21 cellular contexts compared by ENCODE assay signal in genomic region chr19:35117791-35118190, GRCh38. TPM values are rescaled to one million over a fixed set of nuclear protein-coding genes. Genes with fewer than 3 reads are reported as not detected.
DNase-seq lines count a peak whose midpoint lies in the region; ATAC-seq and TF ChIP-seq lines count a peak whose summit lies in the region.
"Had no signal": no experiment of that assay in that cellular context is flagged by ENCODE, and none has a peak within 500 bp of the region (broad histone marks: within the 10 kb centered on the region; RNA-seq: fewer than 3 reads in every experiment).

No MANE protein-coding gene starts in this region.

- H3K4me3 ChIP-seq in PC-3 (ENCODE audit: low read length) (no peak overlapping the region), dorsolateral prefrontal cortex (no peak overlapping the region), left lung (peak overlapping the region in 1 of 2 donors; percentile 41)
- H3K4me3 ChIP-seq: BLaER1 treated with 17β-estradiol and CSF1 and Interleukin-3, amounts not matched to agents 10 nM and 100 nM; body of pancreas; psoas muscle; SJCRH30 had no signal

- H3K9me3 ChIP-seq in PC-3 (ENCODE audit: low read length): no peaks in the 10 kb centered on the region
- H3K9me3 ChIP-seq in left lung: no peaks in the 10 kb centered on the region
- H3K9me3 ChIP-seq: BLaER1 treated with 17β-estradiol and CSF1 and Interleukin-3, amounts not matched to agents 10 nM and 100 nM; body of pancreas; psoas muscle; SJCRH30 had no signal

- H3K9me2 ChIP-seq in PC-3 (replicated peaks; ENCODE audit: low read length): no peaks in the 10 kb centered on the region

- no peak overlapping the region for H2AFZ ChIP-seq in PC-3 (ENCODE audit: low read length)

- CTCF ChIA-PET in PC-3 (lab: Charles Lee): no interaction called here

- no peak for ATAC-seq in PC-3
- peak; percentile 1 for ATAC-seq in left lung
- no peak for ATAC-seq in GM18498 (IDR thresholded peaks at IDR 0.05; ENCODE audit: unreplicated experiment)
- ATAC-seq: activated naive CD8-positive, alpha-beta T cell treated with anti-CD3 and anti-CD28 coated beads, Interleukin-2, amount 50 U/mL, for 24 hours; body of pancreas; psoas muscle had no signal

- no peaks in the 10 kb centered on the region for H3F3A ChIP-seq in PC-3 (ENCODE audit: low read length, unreplicated experiment)

- H3K79me2 ChIP-seq in PC-3 (ENCODE audit: low read length): peaks cover 23% of the 10 kb centered on the region

- H3K9ac ChIP-seq in PC-3 (ENCODE audit: low read length): no peak overlapping the region
- H3K9ac ChIP-seq: BLaER1 treated with 17β-estradiol and CSF1 and Interleukin-3, amounts not matched to agents 10 nM and 100 nM had no signal

- H4K20me1 ChIP-seq in PC-3 (ENCODE audit: low read length): no peaks in the 10 kb centered on the region
- H4K20me1 ChIP-seq: BLaER1 treated with 17β-estradiol and CSF1 and Interleukin-3, amounts not matched to agents 10 nM and 100 nM had no signal

- intact Hi-C loops in PC-3 (cut with micrococcal nuclease): no loop called here
- intact Hi-C loops in dorsolateral prefrontal cortex (cut with DNase I): no loop called here
- intact Hi-C loops in left lung (cut with DNase I): no loop called here

- no TSS peak for BruUV-seq in PC-3 (replicated peaks; lab: Mats Ljungman, UMichigan)

- DNase-seq in PC-3 (no peak), dorsolateral prefrontal cortex (no peak), left lung (no peak), substantia nigra (lab: John Stamatoyannopoulos, UW) (peak in 1 of 49 donors; percentile 32), HUDEP-2 (lab: John Stamatoyannopoulos, UW; ENCODE audit: unreplicated experiment in 76 of 76) (no peak), NCI-H1436 treated with DMSO at 0.1 percent for 48 hours (lab: John Stamatoyannopoulos, UW) (no peak), NCI-H187 treated with DMSO at 0.1 percent for 48 hours (lab: John Stamatoyannopoulos, UW) (no peak)
- DNase-seq: activated CD4-positive, alpha-beta T cell treated with anti-CD3 and anti-CD28 coated beads, Interleukin-2, amount 50 U/mL, for 1 hour; activated naive CD8-positive, alpha-beta T cell treated with anti-CD3 and anti-CD28 coated beads, Interleukin-2, amount 50 U/mL, for 24 hours; cortex of kidney; MM.1S; NCI-H146; psoas muscle; SJCRH30; stimulated activated CD4-positive, alpha-beta T cell treated with anti-CD3 and anti-CD28 coated beads, Interleukin-4, amount 100 ng/mL, for 4 hours had no signal

- TF ChIP-seq CTCF in PC-3 (conservative IDR thresholded peaks at IDR 0.05; ENCODE audit: low read depth, low read length): no peak
- no peak for TF ChIP-seq CTCF in dorsolateral prefrontal cortex (IDR thresholded peaks at IDR 0.05 in 54 of 56, conservative IDR thresholded peaks at IDR 0.05 in 2 of 56; ENCODE audit: low read depth in 1 of 56, partially characterized antibody in 56 of 56)
- TF ChIP-seq CTCF in left lung (IDR thresholded peaks at IDR 0.05): no peak

- H3K36me3 ChIP-seq in PC-3 (ENCODE audit: low read depth, low read length): peaks cover 3% of the 10 kb centered on the region; the same call in 1 of the 2 replicates
- no peaks in the 10 kb centered on the region for H3K36me3 ChIP-seq in left lung
- H3K36me3 ChIP-seq: BLaER1 treated with 17β-estradiol and CSF1 and Interleukin-3, amounts not matched to agents 10 nM and 100 nM; SJCRH30 had no signal

- H3K27me3 ChIP-seq in PC-3 (ENCODE audit: low read length): no peaks in the 10 kb centered on the region
- H3K27me3 ChIP-seq in dorsolateral prefrontal cortex: no peaks in the 10 kb centered on the region
- H3K27me3 ChIP-seq in left lung: no peaks in the 10 kb centered on the region
- H3K27me3 ChIP-seq: BLaER1 treated with 17β-estradiol and CSF1 and Interleukin-3, amounts not matched to agents 10 nM and 100 nM; body of pancreas had no signal

- H3K4me2 ChIP-seq in PC-3 (ENCODE audit: low read length): peak overlapping the region; percentile 96

- peaks cover 67% of the 10 kb centered on the region for H3K4me1 ChIP-seq in PC-3 (ENCODE audit: insufficient read depth, low read length)
- peaks cover 0 to 26% of the 10 kb centered on the region in 2 donors for H3K4me1 ChIP-seq in left lung
- H3K4me1 ChIP-seq: psoas muscle, SJCRH30 had no signal

- POLR2A ChIA-PET in PC-3 (lab: Charles Lee; ENCODE audit: unreplicated experiment): interaction anchor here (0.6 kb wide), 1 partner anchor 31 kb away, joined by 13 read pairs; no protein-coding TSS in a partner anchor

- H3K27ac ChIP-seq in PC-3 (ENCODE audit: low read length) (0 out of 2 replicates have a peak overlapping the region, but pooled peaks have one; percentile 99), dorsolateral prefrontal cortex (peak overlapping the region in 46 of 59 donors; percentile 6 to 99 (median 96)), left lung (peak overlapping the region; percentile 28 to 48), substantia nigra (ENCODE audit: low read depth, low read length, poor library complexity, severe bottlenecking) (peak overlapping the region; percentile 4)
- H3K27ac ChIP-seq: psoas muscle, SJCRH30 had no signal

RNA-seq across cellular contexts. Expression of gene FXYD3, which starts 2.2 kb away (rescaled TPM):
- 48.7 and 61.6 TPM in 2 replicates for total RNA-seq in PC-3 (2014; rRNA removed)
- 10 to 100 TPM in 2 of 120 experiments, 1 to 10 TPM in 110, under 1 TPM in 5, not detected in 3; 0.55 to 17.3 (median 3.3) TPM for total RNA-seq in dorsolateral prefrontal cortex
- 100 to 1,000 TPM in 1 of 2 donors, 10 to 100 TPM in 1; 88.4 to 207 TPM for total RNA-seq in left lung
- total RNA-seq: frontal cortex; psoas muscle; SJCRH30; T-helper 1 cell treated with Interleukin-12 subunit alpha and Interleukin-12 subunit beta and Interleukin-4 antibody, amounts not matched to agents 30 ng/mL and 1 ng/mL, for 36 hours had no signal

RNA-seq across cellular contexts. Expression of gene LGI4, which starts 17.1 kb away (rescaled TPM):
- total RNA-seq in PC-3 (2014; rRNA removed) (0.22 TPM in 1 of 2 replicates, not detected in the other), dorsolateral prefrontal cortex (100 to 1,000 TPM in 9 of 120 experiments, 10 to 100 TPM in 111; 44.4 to 136 (median 72.9) TPM), left lung (1 to 10 TPM; 1.8 to 2.5 TPM)
- total RNA-seq: SJCRH30 had no signal

RNA-seq across cellular contexts. Expression of gene FXYD1, which starts 20.8 kb away (rescaled TPM):
- total RNA-seq in PC-3 (2014; rRNA removed) (not detected in 2 replicates), dorsolateral prefrontal cortex (100 to 1,000 TPM in 117 of 120 experiments, 10 to 100 TPM in 3; 86.4 to 482 (median 185) TPM), left lung (10 to 100 TPM; 20.1 to 24.0 TPM)
- total RNA-seq: frontal cortex; SJCRH30; T-helper 1 cell treated with Interleukin-12 subunit alpha and Interleukin-12 subunit beta and Interleukin-4 antibody, amounts not matched to agents 30 ng/mL and 1 ng/mL, for 36 hours had no signal

RNA-seq across cellular contexts. Expression of gene FXYD7, which starts 25.3 kb away (rescaled TPM):
- total RNA-seq in PC-3 (2014; rRNA removed) (not detected in 2 replicates), dorsolateral prefrontal cortex (100 to 1,000 TPM in 116 of 120 experiments, 10 to 100 TPM in 4; 72.7 to 214 (median 155) TPM), left lung (not detected)
- total RNA-seq: mucosa of gallbladder, SJCRH30 had no signal

RNA-seq across cellular contexts. Expression of gene FXYD5, which starts 36.7 kb away (rescaled TPM):
- 114 and 123 TPM in 2 replicates for total RNA-seq in PC-3 (2014; rRNA removed)
- 10 to 100 TPM in 101 of 120 experiments, 1 to 10 TPM in 19; 5.8 to 36.4 (median 14.0) TPM for total RNA-seq in dorsolateral prefrontal cortex
- total RNA-seq in left lung: 100 to 1,000 TPM; 111 to 123 TPM
- total RNA-seq: frontal cortex had no signal

Comparison
In these comparisons a context has a peak if more than half of its experiments do, and no peak if none do; other contexts are left out.
1. H3K27ac ChIP-seq: peak in every context shown above with its lines; median percentile 99 in PC-3; 96 in dorsolateral prefrontal cortex; 38 in left lung; 4 in substantia nigra.
2. RNA of gene LGI4, which starts 17.1 kb away (total RNA-seq): 44.4 to 136 TPM in dorsolateral prefrontal cortex; 1.8 to 2.5 TPM in left lung and 0.22 TPM in PC-3; every median in the first group is over 10 times any median in the second.
3. RNA of gene FXYD1, which starts 20.8 kb away (total RNA-seq): 86.4 to 482 TPM in dorsolateral prefrontal cortex and 20.1 to 24.0 TPM in left lung; not detected in PC-3; every median in the first group is over 10 times any median in the second.